9 cellular contexts compared by ENCODE assay signal in genomic region chr7:142391191-142391992, GRCh38.
DNase-seq lines count a peak whose midpoint lies in the region; ATAC-seq and TF ChIP-seq lines count a peak whose summit lies in the region.
"Had no signal": no experiment of that assay in that cellular context is flagged by ENCODE, and none has a peak within 500 bp of the region (broad histone marks: within the 10 kb centered on the region; RNA-seq: fewer than 3 reads in every experiment).

No MANE protein-coding gene starts in this region.

- H3K27ac Mint-ChIP-seq in activated naive CD8-positive, alpha-beta T cell treated with anti-CD3 and anti-CD28 coated beads, Interleukin-2, amount 50 U/mL, for 24 hours: peak overlapping the region; percentile 39

- H3K36me3 Mint-ChIP-seq in activated naive CD8-positive, alpha-beta T cell treated with anti-CD3 and anti-CD28 coated beads, Interleukin-2, amount 50 U/mL, for 24 hours (ENCODE audit: low read depth): no peaks in the 10 kb centered on the region

- H3K4me1 Mint-ChIP-seq in activated naive CD8-positive, alpha-beta T cell treated with anti-CD3 and anti-CD28 coated beads, Interleukin-2, amount 50 U/mL, for 24 hours: peaks cover 2% of the 10 kb centered on the region

- no peaks in the 10 kb centered on the region for H4K20me1 ChIP-seq in OCI-LY1 (ENCODE audit: insufficient read depth, low read length)
- H4K20me1 ChIP-seq in neural cell (ENCODE audit: insufficient read depth): no peaks in the 10 kb centered on the region

- H3K9me3 ChIP-seq in OCI-LY1 (ENCODE audit: low read length) (no peaks in the 10 kb centered on the region), neural cell (ENCODE audit: low read length) (no peaks in the 10 kb centered on the region)
- H3K9me3 ChIP-seq: SJSA1 had no signal

- H3K27me3 Mint-ChIP-seq in activated naive CD8-positive, alpha-beta T cell treated with anti-CD3 and anti-CD28 coated beads, Interleukin-2, amount 50 U/mL, for 24 hours: no peaks in the 10 kb centered on the region

- no peaks in the 10 kb centered on the region for H3K9me3 Mint-ChIP-seq in activated naive CD8-positive, alpha-beta T cell treated with anti-CD3 and anti-CD28 coated beads, Interleukin-2, amount 50 U/mL, for 24 hours

- H3K9ac ChIP-seq in OCI-LY1 (ENCODE audit: low read length) (no peak overlapping the region), neural cell (ENCODE audit: low read length) (no peak overlapping the region)

- ATAC-seq in activated naive CD8-positive, alpha-beta T cell treated with anti-CD3 and anti-CD28 coated beads, Interleukin-2, amount 50 U/mL, for 24 hours: peak; percentile 63
- no peak for ATAC-seq in HG03135 (IDR thresholded peaks at IDR 0.05; ENCODE audit: unreplicated experiment)
- ATAC-seq in GM19035 (IDR thresholded peaks at IDR 0.05; ENCODE audit: unreplicated experiment): no peak
- ATAC-seq in GM19452 (IDR thresholded peaks at IDR 0.05; ENCODE audit: unreplicated experiment): no peak
- no peak for ATAC-seq in GM19328 (IDR thresholded peaks at IDR 0.05; ENCODE audit: unreplicated experiment)

- no peak for TF ChIP-seq EP300 in neural cell (conservative IDR thresholded peaks at IDR 0.05; ENCODE audit: poor library complexity, severe bottlenecking)

- H3K4me2 ChIP-seq in OCI-LY1 (ENCODE audit: low read length) (no peak overlapping the region), neural cell (ENCODE audit: low read length) (no peak overlapping the region)

- TF ChIP-seq CTCF in GM13977 (IDR thresholded peaks at IDR 0.05; ENCODE audit: extremely low read depth, insufficient read depth, missing control alignments): peak; percentile 49
- peak; percentile 64 for TF ChIP-seq CTCF in OCI-LY1 (IDR thresholded peaks at IDR 0.05; ENCODE audit: low read length)
- peak; percentile 15 for TF ChIP-seq CTCF in neural cell (IDR thresholded peaks at IDR 0.05; ENCODE audit: poor library complexity, severe bottlenecking)

- no peak for TF ChIP-seq RAD21 in neural cell (conservative IDR thresholded peaks at IDR 0.05)

- peak overlapping the region; percentile 67 for H3K4me3 Mint-ChIP-seq in activated naive CD8-positive, alpha-beta T cell treated with anti-CD3 and anti-CD28 coated beads, Interleukin-2, amount 50 U/mL, for 24 hours

- H3K4me3 ChIP-seq in OCI-LY1 (ENCODE audit: low read depth, low read length, poor library complexity, severe bottlenecking) (no peak overlapping the region), neural cell (ENCODE audit: low read length) (no peak overlapping the region)
- H3K4me3 ChIP-seq: SJSA1 had no signal

- H2AFZ ChIP-seq in OCI-LY1 (ENCODE audit: low read length): no peak overlapping the region
- H2AFZ ChIP-seq in neural cell (ENCODE audit: low read depth, low read length): no peak overlapping the region

- H3K9me2 ChIP-seq in OCI-LY1 (ENCODE audit: low read depth, low read length): no peaks in the 10 kb centered on the region
- H3K9me2 ChIP-seq in neural cell (ENCODE audit: insufficient read depth, low read length): no peaks in the 10 kb centered on the region

- no peaks in the 10 kb centered on the region for H3F3A ChIP-seq in OCI-LY1 (ENCODE audit: insufficient read depth, low read length)
- H3F3A ChIP-seq in neural cell (ENCODE audit: insufficient read depth, low read length, poor library complexity, severe bottlenecking): no peaks in the 10 kb centered on the region

- H3K27me3 ChIP-seq in OCI-LY1 (ENCODE audit: insufficient read depth, low read length) (no peaks in the 10 kb centered on the region), neural cell (ENCODE audit: insufficient read depth, low read depth, low read length) (no peaks in the 10 kb centered on the region)
- H3K27me3 ChIP-seq: SJSA1 had no signal

- no peaks in the 10 kb centered on the region for H3K4me1 ChIP-seq in OCI-LY1 (ENCODE audit: insufficient read depth, low read length, severe bottlenecking)
- H3K4me1 ChIP-seq: SJSA1 had no signal

- no peak overlapping the region for H3K27ac ChIP-seq in OCI-LY1 (ENCODE audit: low read depth, low read length, poor library complexity, severe bottlenecking)
- no peak overlapping the region for H3K27ac ChIP-seq in neural cell (ENCODE audit: low read length)
- H3K27ac ChIP-seq: SJSA1 had no signal

- H3K79me2 ChIP-seq in OCI-LY1 (ENCODE audit: insufficient read depth, low read length) (no peaks in the 10 kb centered on the region), neural cell (replicated peaks; ENCODE audit: insufficient read depth, low read length) (no peaks in the 10 kb centered on the region)

- in situ Hi-C loops in GM13977 (cut with MboI; ENCODE audit: low pct_unique_long_range_greater_than_20kb, low sequenced_read_pairs, unreplicated experiment): no loop called here

- no peaks in the 10 kb centered on the region for H3K36me3 ChIP-seq in OCI-LY1 (ENCODE audit: insufficient read depth, low read length)
- no peaks in the 10 kb centered on the region for H3K36me3 ChIP-seq in neural cell (ENCODE audit: insufficient read depth, low read length)
- H3K36me3 ChIP-seq: SJSA1 had no signal

- DNase-seq in GM13977 (ENCODE audit: low spot score): no peak
- DNase-seq in activated naive CD8-positive, alpha-beta T cell treated with anti-CD3 and anti-CD28 coated beads, Interleukin-2, amount 50 U/mL, for 24 hours: peak; percentile 55

TF ChIP-seq in neural cell, 6 proteins besides CTCF, POLR2A, EP300 and RAD21:
- no peak for TF ChIP-seq REST (IDR thresholded peaks at IDR 0.05; ENCODE audit: borderline replicate concordance)
- TF ChIP-seq SMC3 (conservative IDR thresholded peaks at IDR 0.05; ENCODE audit: poor library complexity): no peak
- TF ChIP-seq MXI1 (conservative IDR thresholded peaks at IDR 0.05; ENCODE audit: poor library complexity, severe bottlenecking): no peak
- TF ChIP-seq TAF1 (IDR thresholded peaks at IDR 0.05; ENCODE audit: low read depth): no peak
- no peak for TF ChIP-seq POLR2AphosphoS5 (IDR thresholded peaks at IDR 0.05)
- TF ChIP-seq EZH2 (IDR thresholded peaks at IDR 0.05; ENCODE audit: borderline replicate concordance, insufficient read depth, low read length, poor library complexity, severe bottlenecking): no peak
